Comparison of ENCODE assay signal across 18 cellular contexts in the genomic region with DNA sequence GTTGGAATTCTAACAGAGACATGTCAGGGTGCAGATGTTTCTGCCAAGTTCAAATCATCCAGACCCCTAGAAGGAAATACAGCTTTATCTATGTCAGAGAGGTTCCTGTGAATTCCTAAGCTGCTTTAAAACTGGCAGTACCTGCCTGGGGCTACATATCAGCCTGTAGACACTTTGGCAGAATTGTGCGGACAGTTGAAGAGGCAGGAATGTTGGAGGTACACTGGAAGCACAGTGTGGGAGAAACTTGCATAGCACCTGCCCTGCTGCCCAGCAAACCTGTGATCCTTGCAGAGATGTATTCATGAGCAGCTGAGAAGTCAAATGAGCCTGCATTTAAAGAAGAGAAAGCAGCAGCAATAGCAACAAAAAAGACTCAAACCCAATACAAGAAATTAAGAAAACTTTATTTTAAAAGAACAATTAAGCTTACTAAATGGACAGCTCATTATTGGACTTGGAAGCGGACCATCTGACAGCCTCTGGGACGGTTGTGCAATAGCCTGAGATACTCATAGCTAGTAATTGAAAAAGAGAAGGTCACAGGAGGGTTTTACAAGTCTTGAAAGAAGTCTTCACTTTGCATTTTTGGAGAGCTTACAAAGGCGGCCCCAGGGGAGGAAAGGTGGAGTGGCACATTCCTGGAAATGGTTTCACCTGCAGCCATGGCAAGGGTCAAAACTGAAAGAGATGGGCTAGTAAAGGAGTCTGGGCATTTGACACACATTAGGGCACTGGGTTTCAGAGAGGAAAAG.
DNase-seq lines count a peak whose midpoint lies in the region; ATAC-seq and TF ChIP-seq lines count a peak whose summit lies in the region.
"Had no signal": no experiment of that assay in that cellular context is flagged by ENCODE, and none has a peak within 500 bp of the region (broad histone marks: within the 10 kb centered on the region; RNA-seq: fewer than 3 reads in every experiment).

No MANE protein-coding gene starts in this region.

- intact Hi-C loops in Right ventricle myocardium inferior (cut with DNase I) (no loop called here), right cardiac atrium (cut with DNase I) (no loop called here), testis (cut with DNase I; ENCODE audit: low total_unique reads) (no loop called here)

- TF ChIP-seq POLR2A in testis (IDR thresholded peaks at IDR 0.05): no peak

- H3K4me1 ChIP-seq in right atrium auricular region (no peaks in the 10 kb centered on the region), adipocyte (ENCODE audit: control insufficient read depth, insufficient read depth, low read length) (peaks cover 15% of the 10 kb centered on the region), right cardiac atrium (ENCODE audit: control insufficient read depth, insufficient read depth, low read length) (peaks cover 4% of the 10 kb centered on the region), testis (no peaks in the 10 kb centered on the region)
- H3K4me1 ChIP-seq: gastroesophageal sphincter, transverse colon had no signal

- WGBS in right cardiac atrium: 78% methylated on average over 4 of the region's 4 CpGs
- 82 to 86% methylated on average over 4 of the region's 4 CpGs for WGBS in testis, 2 donors

- ATAC-seq in Right ventricle myocardium inferior (peak; percentile 31), right cardiac atrium (peak in 1 of 2 donors; percentile 68), HG03045 (IDR thresholded peaks at IDR 0.05; ENCODE audit: unreplicated experiment) (no peak), HG02798 (IDR thresholded peaks at IDR 0.05; ENCODE audit: poor library complexity, unreplicated experiment) (no peak)
- ATAC-seq: gastroesophageal sphincter; natural killer cell treated with Interleukin-12 subunit alpha and Interleukin-12 subunit beta and Interleukin-15 and Interleukin-18, amount 100 ng/mL, for 72 hours; stimulated activated naive B cell treated with anti-CD40 and anti-IgM and Interleukin-4, amounts not matched to agents 10 μg/mL and 1 μg/mL and 100 μg/mL, for 72 hours had no signal

- no peak overlapping the region for H3K9ac ChIP-seq in adipocyte (ENCODE audit: low read length)

- H3K4me3 ChIP-seq in right atrium auricular region (no peak overlapping the region), adipocyte (ENCODE audit: low read length) (no peak overlapping the region), right cardiac atrium (ENCODE audit: low read length) (no peak overlapping the region), testis (no peak overlapping the region)
- H3K4me3 ChIP-seq: gastroesophageal sphincter, lung, transverse colon had no signal

- H3K36me3 ChIP-seq in right atrium auricular region (no peaks in the 10 kb centered on the region), adipocyte (ENCODE audit: control insufficient read depth, insufficient read depth, low read length, severe bottlenecking) (no peaks in the 10 kb centered on the region), testis (ENCODE audit: low read depth, missing control alignments) (no peaks in the 10 kb centered on the region)
- H3K36me3 ChIP-seq: gastroesophageal sphincter, transverse colon had no signal

- DNase-seq in Right ventricle myocardium inferior (ENCODE audit: missing footprints) (no peak), right atrium auricular region (ENCODE audit: low spot score) (no peak), adipocyte (ENCODE audit: low read depth) (peak; percentile 36), right cardiac atrium (peak in 2 of 3 donors; percentile 16 to 64), testis (peak; percentile 48), DMS 273 (lab: John Stamatoyannopoulos, UW; ENCODE audit: unreplicated experiment) (no peak)
- DNase-seq: activated CD4-positive, CD25-positive, alpha-beta regulatory T cell; NCI-H1694 treated with DMSO at 0.1 percent for 48 hours; NCI-H446 treated with DMSO at 0.1 percent for 48 hours; SIG-M5; stimulated activated naive B cell treated with anti-CD40 and anti-IgM and Interleukin-4, amounts not matched to agents 10 μg/mL and 1 μg/mL and 100 μg/mL, for 72 hours; T-helper 2 cell; transverse colon had no signal

- H3K27ac ChIP-seq in right atrium auricular region: no peak overlapping the region
- H3K27ac ChIP-seq in right cardiac atrium (ENCODE audit: low read length): no peak overlapping the region
- H3K27ac ChIP-seq in testis: no peak overlapping the region
- H3K27ac ChIP-seq: gastroesophageal sphincter, transverse colon had no signal

- H3K27me3 ChIP-seq in right atrium auricular region: no peaks in the 10 kb centered on the region
- H3K27me3 ChIP-seq in adipocyte (replicated peaks; ENCODE audit: control insufficient read depth, insufficient read depth, low read length): no peaks in the 10 kb centered on the region
- H3K27me3 ChIP-seq in right cardiac atrium (ENCODE audit: control insufficient read depth, insufficient read depth): no peaks in the 10 kb centered on the region
- H3K27me3 ChIP-seq in testis: no peaks in the 10 kb centered on the region
- H3K27me3 ChIP-seq: gastroesophageal sphincter, transverse colon had no signal

- TF ChIP-seq CTCF in right atrium auricular region (IDR thresholded peaks at IDR 0.05) (no peak), testis (IDR thresholded peaks at IDR 0.05) (no peak)

- H3K9me3 ChIP-seq in right atrium auricular region (no peaks in the 10 kb centered on the region), adipocyte (ENCODE audit: control insufficient read depth, low read length) (no peaks in the 10 kb centered on the region), right cardiac atrium (ENCODE audit: control insufficient read depth, low read length) (no peaks in the 10 kb centered on the region), testis (no peaks in the 10 kb centered on the region)
- H3K9me3 ChIP-seq: gastroesophageal sphincter, transverse colon had no signal

Comparison
In these comparisons a context has a peak if more than half of its experiments do, and no peak if none do; other contexts are left out.
1. DNase-seq: peak in adipocyte (single experiment), right cardiac atrium (2 of 3) and testis (single experiment); none in Right ventricle myocardium inferior (single experiment), right atrium auricular region (single experiment) and DMS 273 (single experiment).